ENCODE assay signal across 29 cellular contexts in genomic region chr2:148578493-148578884, GRCh38.
DNase-seq lines count a peak whose midpoint lies in the region; ATAC-seq and TF ChIP-seq lines count a peak whose summit lies in the region.
"Had no signal": no experiment of that assay in that cellular context is flagged by ENCODE, and none has a peak within 500 bp of the region (broad histone marks: within the 10 kb centered on the region; RNA-seq: fewer than 3 reads in every experiment).

No MANE protein-coding gene starts in this region.

- H3F3A ChIP-seq in GM23338 (replicated peaks; ENCODE audit: low read depth), result no peaks in the 10 kb centered on the region

- H3K4me2 ChIP-seq in GM23338, result 0 out of 2 replicates have a peak overlapping the region, but pooled peaks have one; percentile 10

- no peak overlapping the region for H2AFZ ChIP-seq in GM23338

- DNase-seq in GM12865 (ENCODE audit: low read depth) (peak; percentile 66), GM23338 (ENCODE audit: low spot score) (no peak), caudate nucleus (lab: John Stamatoyannopoulos, UW) (no peak), GM10248 (ENCODE audit: extremely low spot score) (no peak), iPS-NIHi7 (ENCODE audit: extremely low spot score) (no peak), retina (no peak)
- DNase-seq: 8988T; activated CD4-positive, alpha-beta T cell treated with anti-CD3 and anti-CD28 coated beads for 36 hours; activated naive CD4-positive, alpha-beta T cell; activated T-cell treated with anti-CD3 and anti-CD28 coated beads, Interleukin-2, amount 50 U/mL, for 4 hours; adrenal gland; CD4-positive, alpha-beta T cell; effector memory CD8-positive, alpha-beta T cell; EL; foreskin keratinocyte; left lung; NCI-H1048; NCI-H187 treated with DMSO at 0.1 percent for 48 hours; nucleus accumbens; RPMI8226; small intestine; stimulated activated CD4-positive, alpha-beta T cell treated with anti-CD3 and anti-CD28 coated beads, Interleukin-1b, Interleukin-23, amount 100 ng/mL, for 48 hours; T-helper 2 cell; trophoblast cell had no signal

- no peaks in the 10 kb centered on the region for H4K20me1 ChIP-seq in GM23338 (replicated peaks; ENCODE audit: insufficient read depth)

- H3K79me2 ChIP-seq in GM23338 (replicated peaks; ENCODE audit: insufficient read depth), result no peaks in the 10 kb centered on the region

- H3K4me1 Mint-ChIP-seq in GM23338, result peaks cover 34% of the 10 kb centered on the region
- H3K4me1 Mint-ChIP-seq: brain had no signal

- H3K27me3 ChIP-seq in GM23338 (ENCODE audit: insufficient read depth), result no peaks in the 10 kb centered on the region
- H3K27me3 ChIP-seq: adrenal gland had no signal

- no peaks in the 10 kb centered on the region; the same call in 1 of the 2 replicates for H3K36me3 ChIP-seq in GM23338 (ENCODE audit: insufficient read depth)
- H3K36me3 ChIP-seq: adrenal gland, HAP-1, left lung had no signal

- no peak for TF ChIP-seq CTCF in GM12865 (IDR thresholded peaks at IDR 0.05; ENCODE audit: insufficient read depth, low read depth, low read length, missing control alignments)
- no peak for TF ChIP-seq CTCF in GM23338 (conservative IDR thresholded peaks at IDR 0.05; ENCODE audit: low read depth in 2 of 2)
- no peak for TF ChIP-seq CTCF in GM10248 (IDR thresholded peaks at IDR 0.05; ENCODE audit: control extremely low read depth, extremely low read depth, low read depth, missing control alignments)

- POLR2A ChIA-PET in GM10248 (lab: Yijun Ruan, JAX), result no interaction called here

- no peak overlapping the region for H3K27ac ChIP-seq in GM23338 (ENCODE audit: low read depth)
- H3K27ac ChIP-seq in caudate nucleus (ENCODE audit: low read depth, low read length), result no peak overlapping the region
- H3K27ac ChIP-seq: adrenal gland, foreskin keratinocyte, left lung had no signal

- H3K36me3 Mint-ChIP-seq in GM23338 (ENCODE audit: low read depth), result no peaks in the 10 kb centered on the region
- H3K36me3 Mint-ChIP-seq: brain had no signal

- peak; percentile 56 for ATAC-seq in GM19023 (IDR thresholded peaks at IDR 0.05; ENCODE audit: unreplicated experiment)
- ATAC-seq in GM23338, result no peak
- ATAC-seq in HG03558 (IDR thresholded peaks at IDR 0.05; ENCODE audit: extremely low read depth, unreplicated experiment), result peak; percentile 68
- ATAC-seq: activated CD4-positive, alpha-beta T cell treated with anti-CD3 and anti-CD28 coated beads for 36 hours; activated T-cell treated with anti-CD3 and anti-CD28 coated beads, Interleukin-2, amount 50 U/mL, for 4 hours; effector memory CD8-positive, alpha-beta T cell; esophagus mucosa; foreskin keratinocyte; left lung had no signal

- H3K4me1 ChIP-seq in GM23338 (ENCODE audit: insufficient read depth), result peaks cover 18% of the 10 kb centered on the region
- H3K4me1 ChIP-seq: adrenal gland, HAP-1, left lung had no signal

- H3K9me3 Mint-ChIP-seq in GM23338, result no peaks in the 10 kb centered on the region; the same call in 2 of the 3 replicates
- H3K9me3 Mint-ChIP-seq: activated T-cell treated with anti-CD3 and anti-CD28 coated beads, Interleukin-2, amount 50 U/mL, for 4 hours; brain; CD4-positive, alpha-beta T cell; effector memory CD8-positive, alpha-beta T cell had no signal

- no peaks in the 10 kb centered on the region for H3K9me2 ChIP-seq in GM23338 (ENCODE audit: insufficient read depth)

- H3K27ac Mint-ChIP-seq in GM23338, result no peak overlapping the region
- H3K27ac Mint-ChIP-seq: activated CD4-positive, alpha-beta T cell treated with anti-CD3 and anti-CD28 coated beads for 36 hours; brain; CD4-positive, alpha-beta T cell; effector memory CD8-positive, alpha-beta T cell had no signal

- CTCF ChIA-PET in GM10248 (lab: Yijun Ruan, JAX), result interaction anchor here (1.2 kb wide), 2 partner anchors 9 to 463 kb away, joined by 3 read pairs; no protein-coding TSS in a partner anchor

- no peak overlapping the region for H3K4me3 ChIP-seq in GM12865 (ENCODE audit: low read depth, low read length)
- H3K4me3 ChIP-seq in GM23338, result no peak overlapping the region
- H3K4me3 ChIP-seq: adrenal gland, HAP-1, left lung had no signal

- no peaks in the 10 kb centered on the region for H3K27me3 Mint-ChIP-seq in GM23338 (ENCODE audit: insufficient read depth, low read depth, poor library complexity)

- peak overlapping the region; percentile 1; the same call in 2 of the 3 replicates for H3K4me3 Mint-ChIP-seq in GM23338
- H3K4me3 Mint-ChIP-seq: activated CD4-positive, alpha-beta T cell treated with anti-CD3 and anti-CD28 coated beads for 36 hours; activated T-cell treated with anti-CD3 and anti-CD28 coated beads, Interleukin-2, amount 50 U/mL, for 4 hours; brain; CD4-positive, alpha-beta T cell; effector memory CD8-positive, alpha-beta T cell had no signal

TF ChIP-seq in GM23338, 12 proteins besides CTCF, POLR2A, EP300 and RAD21 (continues in another document):
- TF ChIP-seq ETS1 (IDR thresholded peaks at IDR 0.05), result no peak
- no peak for TF ChIP-seq JUNB (IDR thresholded peaks at IDR 0.05; ENCODE audit: unreplicated experiment)
- TF ChIP-seq NANOG (IDR thresholded peaks at IDR 0.05; ENCODE audit: borderline replicate concordance), result no peak
- TF ChIP-seq ZNF331 (CRISPR knock-in tag; IDR thresholded peaks at IDR 0.05; ENCODE audit: low read depth), result no peak
- no peak for TF ChIP-seq ZNF462 (CRISPR knock-in tag; IDR thresholded peaks at IDR 0.05)
- no peak for TF ChIP-seq EZH2phosphoT487 (IDR thresholded peaks at IDR 0.05; ENCODE audit: unreplicated experiment)
- no peak for TF ChIP-seq EZH2 (IDR thresholded peaks at IDR 0.05; ENCODE audit: low read depth, unreplicated experiment)
- TF ChIP-seq ZNF114 (CRISPR knock-in tag; IDR thresholded peaks at IDR 0.05), result no peak
- no peak for TF ChIP-seq POLR2AphosphoS5 (IDR thresholded peaks at IDR 0.05; ENCODE audit: low read depth)
